ENCODE assay signal across 22 cellular contexts in genomic region chr17:81232616-81233241, GRCh38. TPM values are rescaled to one million over a fixed set of nuclear protein-coding genes. Genes with fewer than 3 reads are reported as not detected.
A peak's percentile ranks its signal among the peaks of the same experiment; 100 is the strongest.
DNase-seq lines count a peak whose midpoint lies in the region; ATAC-seq, FAIRE-seq and TF ChIP-seq lines count a peak whose summit lies in the region.
"Had no signal": no experiment of that assay in that cellular context is flagged by ENCODE, and none has a peak within 500 bp of the region (broad histone marks: within the 10 kb centered on the region; RNA-seq: fewer than 3 reads in every experiment).

No MANE protein-coding gene starts in this region.

- H3K4me3 ChIP-seq in HepG2 (replicated peaks in 1 of 3; ENCODE audit: insufficient read depth in 1 of 3, low read depth in 2 of 3, low read length in 3 of 3) (no peak overlapping the region), right lobe of liver (no peak overlapping the region), K562 (no peak overlapping the region), neuronal stem cell (ENCODE audit: low read length in 2 of 2) (no peak overlapping the region)
- H3K4me3 ChIP-seq: GM23338 had no signal

- no peak overlapping the region for H3K18ac ChIP-seq in neuronal stem cell (ENCODE audit: low read length)

- in situ Hi-C loops in HepG2 (cut with HindIII; ENCODE audit: extremely low pct_ligation_motif_present, low pct_unique_long_range_greater_than_20kb) (no loop called here), K562 (cut with MboI) (loop anchor here (25.0 kb wide), 1 partner anchor 95 kb away; no protein-coding TSS in a partner anchor)

- BruUV-seq in HepG2 (replicated peaks; lab: Mats Ljungman, UMichigan) (no TSS peak), K562 (replicated peaks; lab: Mats Ljungman, UMichigan) (no TSS peak)

- no peaks in the 10 kb centered on the region for H3K9me3 Mint-ChIP-seq in immature natural killer cell
- H3K9me3 Mint-ChIP-seq: CD4-positive, alpha-beta T cell; GM23338; HFFc6 had no signal

- no peak overlapping the region for H4K8ac ChIP-seq in neuronal stem cell (ENCODE audit: low read depth, low read length)

- DNase-seq in HepG2 (ENCODE audit: low spot score) (no peak), right lobe of liver (no peak), K562 (ENCODE audit: extremely low read depth in 1 of 4, low spot score in 3 of 4) (no peak), neuronal stem cell (ENCODE audit: low spot score) (no peak), immature natural killer cell (no peak), RWPE1 (ENCODE audit: low spot score) (no peak), NCI-H2081 (lab: John Stamatoyannopoulos, UW) (no peak)
- DNase-seq: ACHN; Caco-2; CD4-positive, alpha-beta T cell; HCEC 1CT; HFFc6; IMR-90 had no signal

- H3K4me1 Mint-ChIP-seq in immature natural killer cell, result peaks cover 24 to 28% of the 10 kb centered on the region in 2 donors

- POLR2A ChIA-PET in HepG2 (lab: Yijun Ruan, JAX) (interaction anchor here (1.3 to 1.7 kb wide), 2 partner anchors 10 kb away, joined by 5 to 6 read pairs; partner anchors contain the start of gene CEP131), K562 (lab: Yijun Ruan, JAX) (interaction anchor here (0.8 to 1.0 kb wide), 2 partner anchors 8 to 42 kb away, joined by 3 to 5 read pairs; no protein-coding TSS in a partner anchor), RWPE1 (lab: Yijun Ruan, JAX; ENCODE audit: low non-redundant PET) (no interaction called here)

- H3K23ac ChIP-seq in neuronal stem cell (ENCODE audit: low read depth, low read length, poor library complexity), result peak overlapping the region; percentile 73

- H2AFZ ChIP-seq in HepG2 (ENCODE audit: low read length), result no peak overlapping the region
- H2AFZ ChIP-seq in K562 (ENCODE audit: low read depth, low read length), result no peak overlapping the region
- H2AFZ ChIP-seq in neuronal stem cell (ENCODE audit: low read length), result no peak overlapping the region
- H2AFZ ChIP-seq: GM23338 had no signal

- CTCF ChIA-PET in HepG2 (lab: Yijun Ruan, JAX; ENCODE audit: low intra/inter-chr PET ratio, low total read pairs) (no interaction called here), K562 (lab: Yijun Ruan, JAX; ENCODE audit: low intra/inter-chr PET ratio) (no interaction called here), RWPE1 (lab: Yijun Ruan, JAX) (interaction anchor here (1.0 kb wide), 1 partner anchor 252 kb away, joined by 3 read pairs; no protein-coding TSS in a partner anchor)

- H3K27me3 Mint-ChIP-seq in immature natural killer cell (ENCODE audit: low read depth in 3 of 3), result peaks cover 0 to 2% (median under 1%) of the 10 kb centered on the region in 3 donors
- H3K27me3 Mint-ChIP-seq: CD4-positive, alpha-beta T cell had no signal

- no peak overlapping the region for H3K4me3 Mint-ChIP-seq in immature natural killer cell
- H3K4me3 Mint-ChIP-seq: CD4-positive, alpha-beta T cell; GM23338; HFFc6 had no signal

- WGBS in HepG2 (ENCODE audit: low lambda C conversion rate), result 97% methylated on average over 18 of the region's 19 CpGs
- no CpG with 5 or more reads among the region's 19 CpGs for WGBS in right lobe of liver (ENCODE audit: insufficient coverage, low coverage, low lambda C conversion rate, missing lambda C conversion rate)
- 93% methylated on average over 18 of the region's 19 CpGs for WGBS in K562 (ENCODE audit: insufficient coverage, low coverage, missing lambda C conversion rate)
- no CpG with 5 or more reads among the region's 19 CpGs for WGBS in neuronal stem cell (ENCODE audit: extremely low coverage in 2 of 2, insufficient read length in 2 of 2, insufficient replicate concordance in 1 of 2), 2 donors

- ATAC-seq in HepG2, result no peak
- ATAC-seq in right lobe of liver, result no peak
- ATAC-seq in K562, result no peak
- ATAC-seq: GM23338 had no signal

- no peak overlapping the region for H2BK120ac ChIP-seq in neuronal stem cell (ENCODE audit: low read depth, low read length)

- no peak overlapping the region for H4K91ac ChIP-seq in neuronal stem cell (ENCODE audit: low read depth, low read length, poor library complexity)

- peaks cover 9% of the 10 kb centered on the region for H3K79me2 ChIP-seq in HepG2 (ENCODE audit: insufficient read depth, low read length)
- H3K79me2 ChIP-seq in K562 (ENCODE audit: control insufficient read depth, insufficient read depth, low read length), result no peaks in the 10 kb centered on the region; the same call in 2 of the 3 replicates

- H3K36me3 Mint-ChIP-seq in immature natural killer cell, result peaks cover 5 to 16% (median 13%) of the 10 kb centered on the region in 3 donors

- H3K14ac ChIP-seq in neuronal stem cell (ENCODE audit: low read length), result peak overlapping the region; percentile 31

- H3K4me2 ChIP-seq in HepG2 (ENCODE audit: low read depth, low read length) (no peak overlapping the region), K562 (ENCODE audit: insufficient read depth, low read length) (no peak overlapping the region), neuronal stem cell (ENCODE audit: insufficient read depth, low read length, poor library complexity, severe bottlenecking) (no peak overlapping the region)
- H3K4me2 ChIP-seq: GM23338 had no signal

- H3K9ac ChIP-seq in HepG2 (ENCODE audit: insufficient read depth, low read depth, low read length), result no peak overlapping the region
- peak overlapping the region in 1 of 2 experiments; percentile 15; a peak in 1 of 4 replicates for H3K9ac ChIP-seq in K562 (ENCODE audit: insufficient read depth in 1 of 2, low read depth in 2 of 2, low read length in 2 of 2)
- no peak overlapping the region for H3K9ac ChIP-seq in neuronal stem cell (ENCODE audit: low read depth, low read length, poor library complexity)

- intact Hi-C loops in HepG2 (cut with micrococcal nuclease; ENCODE audit: unreplicated experiment) (no loop called here), right lobe of liver (cut with DNase I) (loop anchor here in 1 of 2 donors (10.0 kb wide), 1 partner anchor 88 kb away; no protein-coding TSS in a partner anchor), K562 (cut with micrococcal nuclease) (loop anchor here (10.0 kb wide), 1 partner anchor 218 kb away; no protein-coding TSS in a partner anchor)

- no peak for TF ChIP-seq RAD21 in HepG2 (CRISPR knock-in tag; IDR thresholded peaks at IDR 0.05)
- TF ChIP-seq RAD21 in K562 (CRISPR knock-in tag; conservative IDR thresholded peaks at IDR 0.05 in 1 of 2, IDR thresholded peaks at IDR 0.05 in 1 of 2), result no peak

- TF ChIP-seq EP300 in HepG2 (IDR thresholded peaks at IDR 0.05; ENCODE audit: low read depth in 2 of 2, low read length in 2 of 2) (no peak), HepG2 (CRISPR knock-in tag; IDR thresholded peaks at IDR 0.05; ENCODE audit: borderline replicate concordance) (no peak), K562 (IDR thresholded peaks at IDR 0.05; ENCODE audit: low read length) (no peak)

- TF ChIP-seq CTCF in HepG2 (CRISPR knock-in tag; IDR thresholded peaks at IDR 0.05), result no peak
- no peak for TF ChIP-seq CTCF in right lobe of liver (IDR thresholded peaks at IDR 0.05)
- TF ChIP-seq CTCF in K562 (IDR thresholded peaks at IDR 0.05 in 2 of 3, conservative IDR thresholded peaks at IDR 0.05 in 1 of 3; ENCODE audit: insufficient read depth in 2 of 3, low read depth in 1 of 3, low read length in 3 of 3), result no peak
- TF ChIP-seq CTCF in RWPE1 (conservative IDR thresholded peaks at IDR 0.05; ENCODE audit: low read depth), result no peak

- H3K4ac ChIP-seq in neuronal stem cell (ENCODE audit: low read length), result no peak overlapping the region

- TF ChIP-seq POLR2A in HepG2 (IDR thresholded peaks at IDR 0.05; ENCODE audit: insufficient read depth in 1 of 2, low read depth in 2 of 2, low read length in 2 of 2), result no peak
- no peak for TF ChIP-seq POLR2A in right lobe of liver (IDR thresholded peaks at IDR 0.05)
- no peak for TF ChIP-seq POLR2A in K562 (conservative IDR thresholded peaks at IDR 0.05)

- H2BK12ac ChIP-seq in neuronal stem cell (ENCODE audit: low read length), result no peak overlapping the region

- no peak overlapping the region for H3K27ac Mint-ChIP-seq in immature natural killer cell
- H3K27ac Mint-ChIP-seq: CD4-positive, alpha-beta T cell; GM23338; HFFc6 had no signal

- H3K27me3 ChIP-seq in HepG2 (ENCODE audit: control insufficient read depth in 1 of 2, insufficient read depth in 2 of 2, low read length in 2 of 2) (no peaks in the 10 kb centered on the region), right lobe of liver (no peaks in the 10 kb centered on the region), K562 (ENCODE audit: control insufficient read depth in 2 of 2, insufficient read depth in 2 of 2, low read length in 2 of 2) (no peaks in the 10 kb centered on the region), neuronal stem cell (ENCODE audit: control insufficient read depth in 3 of 3, insufficient read depth in 3 of 3, low read depth in 1 of 3, low read length in 3 of 3) (no peaks in the 10 kb centered on the region)

- H3K27ac ChIP-seq in HepG2 (ENCODE audit: extremely low read length, insufficient read depth, low read length) (no peak overlapping the region), right lobe of liver (no peak overlapping the region), K562 (ENCODE audit: extremely low read depth, low read depth, low read length) (no peak overlapping the region), neuronal stem cell (replicated peaks; ENCODE audit: low read length) (no peak overlapping the region), RWPE1 (no peak overlapping the region)
- H3K27ac ChIP-seq: C4-2B, HL-60 had no signal

- H2BK15ac ChIP-seq in neuronal stem cell (ENCODE audit: low read length), result no peak overlapping the region

- H3K79me1 ChIP-seq in neuronal stem cell (ENCODE audit: low read depth, low read length), result peaks cover 20% of the 10 kb centered on the region

- H3K4me1 ChIP-seq in HepG2 (ENCODE audit: insufficient read depth, low read length) (peaks cover 7% of the 10 kb centered on the region), right lobe of liver (peaks cover 0 to 7% (median under 1%) of the 10 kb centered on the region in 4 donors), K562 (replicated peaks in 1 of 2; ENCODE audit: control insufficient read depth in 2 of 2, insufficient read depth in 2 of 2, low read length in 2 of 2) (peaks cover 22 to 78% of the 10 kb centered on the region in 2 experiments), neuronal stem cell (ENCODE audit: control insufficient read depth in 2 of 2, insufficient read depth in 1 of 2, low read depth in 1 of 2, low read length in 2 of 2) (peaks cover 0 to 1% of the 10 kb centered on the region in 2 donors)

- H3K9me3 ChIP-seq in HepG2 (ENCODE audit: low read length) (no peaks in the 10 kb centered on the region), right lobe of liver (no peaks in the 10 kb centered on the region), K562 (replicated peaks; ENCODE audit: control insufficient read depth, insufficient read depth, low read depth, low read length) (no peaks in the 10 kb centered on the region), neuronal stem cell (replicated peaks in 1 of 2; ENCODE audit: control insufficient read depth in 2 of 2, insufficient read depth in 1 of 2, low read depth in 1 of 2, low read length in 2 of 2) (peaks cover 0 to 4% of the 10 kb centered on the region in 2 donors)
- H3K9me3 ChIP-seq: Caco-2 had no signal

- no peak for FAIRE-seq in HepG2 (lab: Jason Lieb, UNC)
- FAIRE-seq in K562 (lab: Jason Lieb, UNC), result no peak
- FAIRE-seq: A204.1, D721Med, G401.6, GM12892, GM18507, H54 had no signal

- peak overlapping the region; percentile 66 for H2BK5ac ChIP-seq in neuronal stem cell (ENCODE audit: low read length)

- H4K20me1 ChIP-seq in HepG2 (ENCODE audit: insufficient read depth, low read length) (peaks cover 3% of the 10 kb centered on the region; the same call in 1 of the 2 replicates), K562 (replicated peaks; ENCODE audit: control insufficient read depth, insufficient read depth, low read length) (peaks cover 32% of the 10 kb centered on the region)

- peaks cover 9% of the 10 kb centered on the region for H3K9me1 ChIP-seq in K562 (ENCODE audit: control insufficient read depth, insufficient read depth, low read length)

- H3K36me3 ChIP-seq in HepG2 (replicated peaks in 1 of 2; ENCODE audit: control insufficient read depth in 1 of 2, insufficient read depth in 2 of 2, low read length in 2 of 2) (peaks cover 25 to 32% of the 10 kb centered on the region in 2 experiments; a peak in 4 of 5 replicates), right lobe of liver (peaks cover 0 to 20% (median 1%) of the 10 kb centered on the region in 4 donors), K562 (ENCODE audit: control insufficient read depth, insufficient read depth, low read length) (peaks cover 29% of the 10 kb centered on the region; the same call in 2 of the 3 replicates), neuronal stem cell (replicated peaks in 1 of 2; ENCODE audit: control insufficient read depth in 2 of 2, insufficient read depth in 2 of 2, low read length in 2 of 2) (peaks cover 11 to 24% of the 10 kb centered on the region in 2 donors)

- no peak overlapping the region for H2AK5ac ChIP-seq in neuronal stem cell (ENCODE audit: low read depth, low read length)

RNA-seq across cellular contexts. Expression of gene TEPSIN, which starts 6.1 kb away (rescaled TPM):
- total RNA-seq in HepG2 (2016; rRNA removed; fragmentation: Illumina TruSeq; extraction: Trizol) (8.5 and 18.8 TPM in 2 replicates), right lobe of liver (10 to 100 TPM; 11.9 to 27.6 (median 18.1) TPM), K562 (2014; rRNA removed) (10.0 and 18.0 TPM in 2 replicates), K562 (2014; rRNA removed; fragmentation: Illumina TruSeq; extraction: Trizol) (1.8 and 2.1 TPM in 2 replicates), K562 (2015; rRNA removed; fragmentation: Illumina TruSeq; extraction: Trizol) (5.1 and 5.7 TPM in 2 replicates), K562 (2021) (24.8 and 29.8 TPM in 2 replicates)
- total RNA-seq in HepG2 (2016; cell fraction: cytosol; rRNA removed; fragmentation: Illumina TruSeq; extraction: Trizol; ENCODE audit: low read depth), result 5.0 and 7.5 TPM in 2 replicates
- 7.1 and 20.3 TPM in 2 replicates for total RNA-seq in HepG2 (2016; cell fraction: insoluble cytoplasmic fraction; rRNA removed; fragmentation: Illumina TruSeq; extraction: Trizol)
- 7.0 and 8.1 TPM in 2 replicates for total RNA-seq in HepG2 (2016; cell fraction: membrane; rRNA removed; fragmentation: Illumina TruSeq; extraction: Trizol)
- total RNA-seq in HepG2 (2016; cell fraction: nucleus; rRNA removed; fragmentation: Illumina TruSeq; extraction: Trizol), result 24.5 and 27.8 TPM in 2 replicates
- polyA plus RNA-seq in HepG2 (2011; rRNA removed) (16.1 and 19.7 TPM in 2 replicates), K562 (2011; rRNA removed) (6.6 and 9.8 TPM in 2 replicates), K562 (2014; fragmentation: Illumina TruSeq; extraction: Trizol) (5.3 and 7.2 TPM in 2 replicates), K562 (2014; fragmentation: Nextera tagmentation; extraction: Ambion mirVana) (under 1 TPM; 0.80 to 0.81 TPM), K562 (2014; rRNA removed) (15.2 and 22.7 TPM in 2 replicates), immature natural killer cell (1 to 10 TPM; 1.6 to 7.3 (median 5.0) TPM)
- 4.0 and 8.2 TPM in 2 replicates for polyA plus RNA-seq in HepG2 (2011; cell fraction: cytosol; rRNA removed)
- 328 and 418 TPM in 2 replicates for polyA plus RNA-seq in HepG2 (2011; cell fraction: nucleus; rRNA removed)
- polyA plus RNA-seq in HepG2 (2012), result 9.5 and 16.4 TPM in 2 replicates
- 2.4 and 2.5 TPM in 2 replicates for polyA plus RNA-seq in HepG2 (2016; cell fraction: cytosol; fragmentation: Illumina TruSeq; extraction: Trizol; ENCODE audit: low read depth)
- polyA plus RNA-seq in HepG2 (2016; cell fraction: insoluble cytoplasmic fraction; fragmentation: Illumina TruSeq; extraction: Trizol; ENCODE audit: low read depth), result 6.3 and 9.9 TPM in 2 replicates
- 4.3 and 6.0 TPM in 2 replicates for polyA plus RNA-seq in HepG2 (2016; cell fraction: membrane; fragmentation: Illumina TruSeq; extraction: Trizol; ENCODE audit: low read depth)
- polyA plus RNA-seq in HepG2 (2016; cell fraction: nucleus; fragmentation: Illumina TruSeq; extraction: Trizol; ENCODE audit: insufficient read depth, low read depth), result 90.2 and 98.6 TPM in 2 replicates
- polyA minus RNA-seq in HepG2 (2011; rRNA and poly(A)+ RNA removed; ENCODE audit: low replicate concordance), result 14.1 and 21.0 TPM in 2 replicates
- 3.4 and 3.7 TPM in 2 replicates for polyA minus RNA-seq in HepG2 (2011; cell fraction: cytosol; rRNA and poly(A)+ RNA removed)
- 39.0 and 47.9 TPM in 2 replicates for polyA minus RNA-seq in HepG2 (2011; cell fraction: nucleus; rRNA and poly(A)+ RNA removed)
- 40.8 and 141 TPM in 2 replicates for total RNA-seq in K562 (2011; cell fraction: chromatin; rRNA removed; ENCODE audit: low replicate concordance)
- total RNA-seq in K562 (2011; cell fraction: nucleolus; rRNA removed), result 87.2 and 95.9 TPM in 2 replicates
- total RNA-seq in K562 (2011; cell fraction: nucleoplasm; rRNA removed), result 46.2 and 50.4 TPM in 2 replicates
- polyA plus RNA-seq in K562 (2011; cell fraction: cytosol; rRNA removed), result 8.0 and 15.3 TPM in 2 replicates
- polyA plus RNA-seq in K562 (2011; cell fraction: nucleus; rRNA removed), result 105 and 184 TPM in 2 replicates
- 12.5 and 21.3 TPM in 2 replicates for polyA plus RNA-seq in K562 (2012)
- 3.7 and 4.7 TPM in 2 replicates for polyA minus RNA-seq in K562 (2011; rRNA and poly(A)+ RNA removed)
- polyA minus RNA-seq in K562 (2011; cell fraction: cytosol; rRNA and poly(A)+ RNA removed), result 4.6 and 6.4 TPM in 2 replicates
- polyA minus RNA-seq in K562 (2011; cell fraction: nucleus; rRNA and poly(A)+ RNA removed), result 37.2 and 42.8 TPM in 2 replicates
- 14.7 TPM for polyA plus RNA-seq in neuronal stem cell (2013, experiment 1 of 2)
- polyA plus RNA-seq in neuronal stem cell (2013, experiment 2 of 2), result 14.2 TPM

RNA-seq across cellular contexts. Expression of gene NDUFAF8, which starts 6.4 kb away (rescaled TPM):
- total RNA-seq in HepG2 (2016; rRNA removed; fragmentation: Illumina TruSeq; extraction: Trizol), result 213 and 233 TPM in 2 replicates
- 565 and 636 TPM in 2 replicates for total RNA-seq in HepG2 (2016; cell fraction: cytosol; rRNA removed; fragmentation: Illumina TruSeq; extraction: Trizol; ENCODE audit: low read depth)
- 209 and 214 TPM in 2 replicates for total RNA-seq in HepG2 (2016; cell fraction: insoluble cytoplasmic fraction; rRNA removed; fragmentation: Illumina TruSeq; extraction: Trizol)
- total RNA-seq in HepG2 (2016; cell fraction: membrane; rRNA removed; fragmentation: Illumina TruSeq; extraction: Trizol), result 441 and 487 TPM in 2 replicates
- 99.9 and 114 TPM in 2 replicates for total RNA-seq in HepG2 (2016; cell fraction: nucleus; rRNA removed; fragmentation: Illumina TruSeq; extraction: Trizol)
- 62.4 and 75.6 TPM in 2 replicates for polyA plus RNA-seq in HepG2 (2011; rRNA removed)
- 52.0 and 67.0 TPM in 2 replicates for polyA plus RNA-seq in HepG2 (2011; cell fraction: cytosol; rRNA removed)
- polyA plus RNA-seq in HepG2 (2011; cell fraction: nucleus; rRNA removed), result 67.0 and 99.7 TPM in 2 replicates
- polyA plus RNA-seq in HepG2 (2012), result 74.7 and 106 TPM in 2 replicates
- 562 and 639 TPM in 2 replicates for polyA plus RNA-seq in HepG2 (2016; cell fraction: cytosol; fragmentation: Illumina TruSeq; extraction: Trizol; ENCODE audit: low read depth)
- 170 and 188 TPM in 2 replicates for polyA plus RNA-seq in HepG2 (2016; cell fraction: insoluble cytoplasmic fraction; fragmentation: Illumina TruSeq; extraction: Trizol; ENCODE audit: low read depth)
- 357 and 397 TPM in 2 replicates for polyA plus RNA-seq in HepG2 (2016; cell fraction: membrane; fragmentation: Illumina TruSeq; extraction: Trizol; ENCODE audit: low read depth)
- polyA plus RNA-seq in HepG2 (2016; cell fraction: nucleus; fragmentation: Illumina TruSeq; extraction: Trizol; ENCODE audit: insufficient read depth, low read depth), result 180 and 208 TPM in 2 replicates
- 13.6 and 21.7 TPM in 2 replicates for polyA minus RNA-seq in HepG2 (2011; rRNA and poly(A)+ RNA removed; ENCODE audit: low replicate concordance)
- 4.9 and 8.2 TPM in 2 replicates for polyA minus RNA-seq in HepG2 (2011; cell fraction: cytosol; rRNA and poly(A)+ RNA removed)
- polyA minus RNA-seq in HepG2 (2011; cell fraction: nucleus; rRNA and poly(A)+ RNA removed), result 26.2 and 31.2 TPM in 2 replicates
- total RNA-seq in right lobe of liver, result 10 to 100 TPM; 15.7 to 35.9 (median 23.3) TPM
- 68.1 and 75.3 TPM in 2 replicates for total RNA-seq in K562 (2011; cell fraction: chromatin; rRNA removed; ENCODE audit: low replicate concordance)
- 29.2 and 40.8 TPM in 2 replicates for total RNA-seq in K562 (2011; cell fraction: nucleolus; rRNA removed)
- total RNA-seq in K562 (2011; cell fraction: nucleoplasm; rRNA removed), result 60.6 and 70.4 TPM in 2 replicates
- 107 and 136 TPM in 2 replicates for total RNA-seq in K562 (2014; rRNA removed)
- 102 and 107 TPM in 2 replicates for total RNA-seq in K562 (2014; rRNA removed; fragmentation: Illumina TruSeq; extraction: Trizol)
- total RNA-seq in K562 (2015; rRNA removed; fragmentation: Illumina TruSeq; extraction: Trizol), result 84.5 and 90.0 TPM in 2 replicates
- 83.7 and 87.1 TPM in 2 replicates for total RNA-seq in K562 (2021)
- polyA plus RNA-seq in K562 (2011; rRNA removed), result 88.8 and 116 TPM in 2 replicates
- polyA plus RNA-seq in K562 (2011; cell fraction: cytosol; rRNA removed), result 77.7 and 122 TPM in 2 replicates
- polyA plus RNA-seq in K562 (2011; cell fraction: nucleus; rRNA removed), result 40.8 and 50.9 TPM in 2 replicates
- 37.9 and 163 TPM in 2 replicates for polyA plus RNA-seq in K562 (2012)
- 33.5 and 44.1 TPM in 2 replicates for polyA plus RNA-seq in K562 (2014; fragmentation: Illumina TruSeq; extraction: Trizol)
- polyA plus RNA-seq in K562 (2014; fragmentation: Nextera tagmentation; extraction: Ambion mirVana), result 10 to 100 TPM; 13.5 to 17.4 TPM
- polyA plus RNA-seq in K562 (2014; rRNA removed), result 138 and 144 TPM in 2 replicates
- 36.1 and 37.7 TPM in 2 replicates for polyA minus RNA-seq in K562 (2011; rRNA and poly(A)+ RNA removed)
- polyA minus RNA-seq in K562 (2011; cell fraction: cytosol; rRNA and poly(A)+ RNA removed), result 4.4 and 14.6 TPM in 2 replicates
- polyA minus RNA-seq in K562 (2011; cell fraction: nucleus; rRNA and poly(A)+ RNA removed), result 11.4 and 14.2 TPM in 2 replicates
- 79.2 TPM for polyA plus RNA-seq in neuronal stem cell (2013, experiment 1 of 2)
- 73.1 TPM for polyA plus RNA-seq in neuronal stem cell (2013, experiment 2 of 2)
- polyA plus RNA-seq in immature natural killer cell, result 100 to 1,000 TPM in 1 of 3 donors, 10 to 100 TPM in 2; 61.2 to 121 (median 67.8) TPM

RNA-seq across cellular contexts. Expression of gene CEP131, which starts 10.0 kb away (rescaled TPM):
- 11.1 and 16.8 TPM in 2 replicates for total RNA-seq in HepG2 (2016; rRNA removed; fragmentation: Illumina TruSeq; extraction: Trizol)
- 2.2 and 3.5 TPM in 2 replicates for total RNA-seq in HepG2 (2016; cell fraction: cytosol; rRNA removed; fragmentation: Illumina TruSeq; extraction: Trizol; ENCODE audit: low read depth)
- total RNA-seq in HepG2 (2016; cell fraction: insoluble cytoplasmic fraction; rRNA removed; fragmentation: Illumina TruSeq; extraction: Trizol), result 8.4 and 18.4 TPM in 2 replicates
- total RNA-seq in HepG2 (2016; cell fraction: membrane; rRNA removed; fragmentation: Illumina TruSeq; extraction: Trizol), result 5.8 and 6.2 TPM in 2 replicates
- total RNA-seq in HepG2 (2016; cell fraction: nucleus; rRNA removed; fragmentation: Illumina TruSeq; extraction: Trizol), result 10.7 and 12.3 TPM in 2 replicates
- polyA plus RNA-seq in HepG2 (2011; rRNA removed), result 5.0 and 5.6 TPM in 2 replicates
- 3.0 and 5.8 TPM in 2 replicates for polyA plus RNA-seq in HepG2 (2011; cell fraction: cytosol; rRNA removed)
- 31.7 and 46.2 TPM in 2 replicates for polyA plus RNA-seq in HepG2 (2011; cell fraction: nucleus; rRNA removed)
- 6.3 and 6.8 TPM in 2 replicates for polyA plus RNA-seq in HepG2 (2012)
- polyA plus RNA-seq in HepG2 (2016; cell fraction: cytosol; fragmentation: Illumina TruSeq; extraction: Trizol; ENCODE audit: low read depth), result 2.7 and 3.3 TPM in 2 replicates
- 11.8 and 13.5 TPM in 2 replicates for polyA plus RNA-seq in HepG2 (2016; cell fraction: insoluble cytoplasmic fraction; fragmentation: Illumina TruSeq; extraction: Trizol; ENCODE audit: low read depth)
- polyA plus RNA-seq in HepG2 (2016; cell fraction: membrane; fragmentation: Illumina TruSeq; extraction: Trizol; ENCODE audit: low read depth), result 4.3 and 4.6 TPM in 2 replicates
- polyA plus RNA-seq in HepG2 (2016; cell fraction: nucleus; fragmentation: Illumina TruSeq; extraction: Trizol; ENCODE audit: insufficient read depth, low read depth), result 35.7 and 41.4 TPM in 2 replicates
- polyA minus RNA-seq in HepG2 (2011; rRNA and poly(A)+ RNA removed; ENCODE audit: low replicate concordance), result 4.8 and 5.8 TPM in 2 replicates
- polyA minus RNA-seq in HepG2 (2011; cell fraction: cytosol; rRNA and poly(A)+ RNA removed), result 3.0 and 4.2 TPM in 2 replicates
- polyA minus RNA-seq in HepG2 (2011; cell fraction: nucleus; rRNA and poly(A)+ RNA removed), result 7.6 and 8.0 TPM in 2 replicates
- total RNA-seq in right lobe of liver, result 1 to 10 TPM; 1.5 to 4.3 (median 2.1) TPM
- total RNA-seq in K562 (2011; cell fraction: chromatin; rRNA removed; ENCODE audit: low replicate concordance), result 15.6 and 46.2 TPM in 2 replicates
- 30.3 and 31.2 TPM in 2 replicates for total RNA-seq in K562 (2011; cell fraction: nucleolus; rRNA removed)
- total RNA-seq in K562 (2011; cell fraction: nucleoplasm; rRNA removed), result 11.7 and 22.0 TPM in 2 replicates
- total RNA-seq in K562 (2014; rRNA removed), result 18.3 and 21.2 TPM in 2 replicates
- total RNA-seq in K562 (2014; rRNA removed; fragmentation: Illumina TruSeq; extraction: Trizol), result 0.99 and 1.2 TPM in 2 replicates
- total RNA-seq in K562 (2015; rRNA removed; fragmentation: Illumina TruSeq; extraction: Trizol), result 6.3 and 8.8 TPM in 2 replicates
- 14.9 and 16.7 TPM in 2 replicates for total RNA-seq in K562 (2021)
- 2.3 and 4.7 TPM in 2 replicates for polyA plus RNA-seq in K562 (2011; rRNA removed)
- 3.2 and 5.1 TPM in 2 replicates for polyA plus RNA-seq in K562 (2011; cell fraction: cytosol; rRNA removed)
- 21.2 and 39.0 TPM in 2 replicates for polyA plus RNA-seq in K562 (2011; cell fraction: nucleus; rRNA removed)
- polyA plus RNA-seq in K562 (2012), result 16.5 and 26.3 TPM in 2 replicates
- 1.7 and 5.3 TPM in 2 replicates for polyA plus RNA-seq in K562 (2014; fragmentation: Illumina TruSeq; extraction: Trizol)
- under 1 TPM; 0.24 to 0.34 TPM for polyA plus RNA-seq in K562 (2014; fragmentation: Nextera tagmentation; extraction: Ambion mirVana)
- 12.4 and 17.1 TPM in 2 replicates for polyA plus RNA-seq in K562 (2014; rRNA removed)
- polyA minus RNA-seq in K562 (2011; rRNA and poly(A)+ RNA removed), result 1.1 and 1.4 TPM in 2 replicates
- polyA minus RNA-seq in K562 (2011; cell fraction: cytosol; rRNA and poly(A)+ RNA removed), result 4.2 and 7.9 TPM in 2 replicates
- polyA minus RNA-seq in K562 (2011; cell fraction: nucleus; rRNA and poly(A)+ RNA removed), result 7.3 and 8.8 TPM in 2 replicates
- 14.7 TPM for polyA plus RNA-seq in neuronal stem cell (2013, experiment 1 of 2)
- 14.1 TPM for polyA plus RNA-seq in neuronal stem cell (2013, experiment 2 of 2)
- polyA plus RNA-seq in immature natural killer cell, result 1 to 10 TPM in 2 of 3 donors, under 1 TPM in 1; 0.43 to 7.4 (median 1.5) TPM

Comparison
In these comparisons a context has a peak if more than half of its experiments do, and no peak if none do; other contexts are left out.
1. Of the 241 proteins assayed by ChIP-seq in both HepG2 and K562: peak only in HepG2: none; only in K562: none; in both: RBFOX2; in neither: 240.